In genomic region chr18:986552-986951, GRCh38 we compare ENCODE assay signal across 17 cellular contexts.
"Had no signal": no experiment of that assay in that cellular context is flagged by ENCODE, and none has a peak within 500 bp of the region (broad histone marks: within the 10 kb centered on the region; RNA-seq: fewer than 3 reads in every experiment).

No MANE protein-coding gene starts in this region.

- H3K4me3 Mint-ChIP-seq: activated CD4-positive, alpha-beta memory T cell treated with anti-CD3 and anti-CD28 coated beads, Interleukin-2, amount 10 ng/mL, durations not matched to agents 7 days and 5 days; activated CD4-positive, alpha-beta T cell treated with anti-CD3 and anti-CD28 coated beads, Interleukin-2, amount 10 ng/mL, durations not matched to agents 24 days and 14 days; activated naive CD4-positive, alpha-beta T cell treated with anti-CD3 and anti-CD28 coated beads for 36 hours; activated T-cell treated with anti-CD3 and anti-CD28 coated beads, Interleukin-2, amount 50 U/mL, for 72 hours; naive B cell; T-helper 17 cell had no signal

- H3K9me3 ChIP-seq: tibial artery had no signal

- ATAC-seq: activated CD4-positive, CD25-positive, alpha-beta regulatory T cell treated with anti-CD3 and anti-CD28 coated beads, Interleukin-2, amount 50 U/mL, for 24 hours; activated T-cell treated with anti-CD3 and anti-CD28 coated beads, Interleukin-2, amount 50 U/mL, for 72 hours; stimulated activated naive CD8-positive, alpha-beta T cell treated with anti-CD3 and anti-CD28 coated beads, Interleukin-15, Interleukin-2, amounts not matched to agents 100 U/mL and 50 U/mL, for 24 hours; T-helper 17 cell had no signal

- H3K27ac Mint-ChIP-seq: activated CD4-positive, alpha-beta memory T cell treated with anti-CD3 and anti-CD28 coated beads, Interleukin-2, amount 10 ng/mL, durations not matched to agents 7 days and 5 days; activated CD4-positive, alpha-beta T cell treated with anti-CD3 and anti-CD28 coated beads, Interleukin-2, amount 10 ng/mL, durations not matched to agents 24 days and 14 days; activated naive CD4-positive, alpha-beta T cell treated with anti-CD3 and anti-CD28 coated beads for 36 hours; activated T-cell treated with anti-CD3 and anti-CD28 coated beads, Interleukin-2, amount 50 U/mL, for 72 hours; naive B cell; T-helper 17 cell had no signal

- H3K36me3 Mint-ChIP-seq: naive B cell had no signal

- DNase-seq: activated CD4-positive, alpha-beta memory T cell treated with anti-CD3 and anti-CD28 coated beads, Interleukin-2, amount 10 ng/mL, durations not matched to agents 7 days and 5 days; activated CD4-positive, alpha-beta T cell treated with anti-CD3 and anti-CD28 coated beads, Interleukin-2, amount 10 ng/mL, durations not matched to agents 24 days and 14 days; activated effector memory CD4-positive, alpha-beta T cell treated with Interleukin-2 at 50 U/mL for 16 hours; activated naive CD4-positive, alpha-beta T cell treated with anti-CD3 and anti-CD28 coated beads for 36 hours; activated T-cell treated with anti-CD3 and anti-CD28 coated beads, Interleukin-2, amount 50 U/mL, for 72 hours; dermis blood vessel endothelial cell; effector CD8-positive, alpha-beta T cell; hippocampal formation; naive B cell; posterior cingulate gyrus; stimulated activated CD4-positive, alpha-beta T cell treated with anti-CD3 and anti-CD28 coated beads, Interleukin-4, amount 100 ng/mL, for 24 hours; stimulated activated naive CD8-positive, alpha-beta T cell treated with anti-CD3 and anti-CD28 coated beads, Interleukin-15, Interleukin-2, amounts not matched to agents 100 U/mL and 50 U/mL, for 24 hours; substantia nigra; SW 1271; T-helper 17 cell; tibial artery had no signal

- H3K27ac ChIP-seq: tibial artery had no signal

- H3K4me3 ChIP-seq: tibial artery had no signal

- H3K27me3 Mint-ChIP-seq: activated CD4-positive, alpha-beta memory T cell treated with anti-CD3 and anti-CD28 coated beads, Interleukin-2, amount 10 ng/mL, durations not matched to agents 7 days and 5 days; activated CD4-positive, alpha-beta T cell treated with anti-CD3 and anti-CD28 coated beads, Interleukin-2, amount 10 ng/mL, durations not matched to agents 24 days and 14 days; naive B cell; T-helper 17 cell had no signal

- H3K27me3 ChIP-seq: tibial artery had no signal

- H3K4me1 Mint-ChIP-seq: activated CD4-positive, alpha-beta memory T cell treated with anti-CD3 and anti-CD28 coated beads, Interleukin-2, amount 10 ng/mL, durations not matched to agents 7 days and 5 days; activated CD4-positive, alpha-beta T cell treated with anti-CD3 and anti-CD28 coated beads, Interleukin-2, amount 10 ng/mL, durations not matched to agents 24 days and 14 days; T-helper 17 cell had no signal

- H3K9me3 Mint-ChIP-seq: activated CD4-positive, alpha-beta memory T cell treated with anti-CD3 and anti-CD28 coated beads, Interleukin-2, amount 10 ng/mL, durations not matched to agents 7 days and 5 days; activated CD4-positive, alpha-beta T cell treated with anti-CD3 and anti-CD28 coated beads, Interleukin-2, amount 10 ng/mL, durations not matched to agents 24 days and 14 days; activated naive CD4-positive, alpha-beta T cell treated with anti-CD3 and anti-CD28 coated beads for 36 hours; activated T-cell treated with anti-CD3 and anti-CD28 coated beads, Interleukin-2, amount 50 U/mL, for 72 hours had no signal

- H3K36me3 ChIP-seq: tibial artery had no signal
